20 cellular contexts compared by ENCODE assay signal in genomic region chr6:5749016-5749665, GRCh38.
"Had no signal": no experiment of that assay in that cellular context is flagged by ENCODE, and none has a peak within 500 bp of the region (broad histone marks: within the 10 kb centered on the region; RNA-seq: fewer than 3 reads in every experiment).

No MANE protein-coding gene starts in this region.

- DNase-seq: activated CD4-positive, alpha-beta memory T cell treated with anti-CD3 and anti-CD28 coated beads, Interleukin-2, amount 10 ng/mL, durations not matched to agents 7 days and 5 days; activated CD4-positive, alpha-beta T cell treated with anti-CD3 and anti-CD28 coated beads for 4 hours; activated naive CD4-positive, alpha-beta T cell treated with anti-CD3 and anti-CD28 coated beads for 36 hours; activated T-cell treated with anti-CD3 and anti-CD28 coated beads, Interleukin-2, amount 50 U/mL, for 24 hours; aorta; erythroblast; foreskin melanocyte; glutamatergic neuron; hippocampal formation; left lung; mesendoderm; natural killer cell; stimulated activated CD4-positive, alpha-beta T cell treated with anti-CD3 and anti-CD28 coated beads, Interleukin-2, amount 100 ng/mL, for 24 hours; uterus had no signal

- H3K27me3 Mint-ChIP-seq: activated CD4-positive, alpha-beta memory T cell treated with anti-CD3 and anti-CD28 coated beads, Interleukin-2, amount 10 ng/mL, durations not matched to agents 7 days and 5 days; activated T-cell treated with anti-CD3 and anti-CD28 coated beads, Interleukin-2, amount 50 U/mL, for 24 hours; stimulated activated naive CD8-positive, alpha-beta T cell treated with anti-CD3 and anti-CD28 coated beads, Interleukin-15, Interleukin-2, amounts not matched to agents 100 ng/mL and 50 ng/mL, for 24 hours had no signal

- H3K9me3 ChIP-seq: suprapubic skin, uterus had no signal

- H3K27ac Mint-ChIP-seq: activated CD4-positive, alpha-beta memory T cell treated with anti-CD3 and anti-CD28 coated beads, Interleukin-2, amount 10 ng/mL, durations not matched to agents 7 days and 5 days; activated naive CD4-positive, alpha-beta T cell treated with anti-CD3 and anti-CD28 coated beads for 36 hours; activated T-cell treated with anti-CD3 and anti-CD28 coated beads, Interleukin-2, amount 50 U/mL, for 24 hours; natural killer cell; stimulated activated naive CD8-positive, alpha-beta T cell treated with anti-CD3 and anti-CD28 coated beads, Interleukin-15, Interleukin-2, amounts not matched to agents 100 ng/mL and 50 ng/mL, for 24 hours; T-helper 2 cell treated with Interferon-gamma antibody and Interleukin-4, amounts not matched to agents 5 μg/mL and 100 μg/mL, for 36 hours; WTC11 had no signal

- H3K4me3 ChIP-seq: coronary artery, left lung, suprapubic skin, transverse colon, uterus had no signal

- H3K4me1 ChIP-seq: left lung, uterus had no signal

- H3K36me3 ChIP-seq: left lung, suprapubic skin, transverse colon, uterus had no signal

- ATAC-seq: left lung, natural killer cell, WTC11 had no signal

- H3K27ac ChIP-seq: coronary artery, left lung, suprapubic skin, transverse colon, uterus had no signal

- H3K4me1 Mint-ChIP-seq: activated CD4-positive, alpha-beta memory T cell treated with anti-CD3 and anti-CD28 coated beads, Interleukin-2, amount 10 ng/mL, durations not matched to agents 7 days and 5 days had no signal

- H3K4me3 Mint-ChIP-seq: activated CD4-positive, alpha-beta memory T cell treated with anti-CD3 and anti-CD28 coated beads, Interleukin-2, amount 10 ng/mL, durations not matched to agents 7 days and 5 days; activated naive CD4-positive, alpha-beta T cell treated with anti-CD3 and anti-CD28 coated beads for 36 hours; activated T-cell treated with anti-CD3 and anti-CD28 coated beads, Interleukin-2, amount 50 U/mL, for 24 hours; natural killer cell; stimulated activated naive CD8-positive, alpha-beta T cell treated with anti-CD3 and anti-CD28 coated beads, Interleukin-15, Interleukin-2, amounts not matched to agents 100 ng/mL and 50 ng/mL, for 24 hours; T-helper 2 cell treated with Interferon-gamma antibody and Interleukin-4, amounts not matched to agents 5 μg/mL and 100 μg/mL, for 36 hours; WTC11 had no signal

- H3K36me3 Mint-ChIP-seq: natural killer cell had no signal

- H3K27me3 ChIP-seq: left lung, suprapubic skin, transverse colon, uterus had no signal
